ENCODE assay signal across 1 cellular context in genomic region chr16:9088848-9089247, GRCh38.
TF ChIP-seq lines count a peak whose summit lies in the region.

No MANE protein-coding gene starts in this region.

TF ChIP-seq in HepG2, 621 proteins besides CTCF, POLR2A, EP300 and RAD21 (continued from another document and continues in another):
- TF ChIP-seq THAP8 (CRISPR knock-in tag; IDR thresholded peaks at IDR 0.05; ENCODE audit: borderline replicate concordance) (no peak), ZNF878 (CRISPR knock-in tag; IDR thresholded peaks at IDR 0.05) (no peak), ZNF770 (CRISPR knock-in tag; IDR thresholded peaks at IDR 0.05) (no peak; the same call in 1 of the 2 replicates), ZFP37 (CRISPR knock-in tag; IDR thresholded peaks at IDR 0.05; ENCODE audit: borderline replicate concordance) (no peak), FOXP4 (CRISPR knock-in tag; IDR thresholded peaks at IDR 0.05) (no peak), SNAPC4 (CRISPR knock-in tag; IDR thresholded peaks at IDR 0.05) (no peak), ZKSCAN5 (CRISPR knock-in tag; IDR thresholded peaks at IDR 0.05) (no peak), HOXA3 (CRISPR knock-in tag; IDR thresholded peaks at IDR 0.05) (no peak), ERF (CRISPR knock-in tag; IDR thresholded peaks at IDR 0.05) (no peak), ZNF33A (CRISPR knock-in tag; IDR thresholded peaks at IDR 0.05; ENCODE audit: borderline replicate concordance) (no peak), BORCS8-MEF2B (CRISPR knock-in tag; IDR thresholded peaks at IDR 0.05) (no peak), ZNF30 (CRISPR knock-in tag; IDR thresholded peaks at IDR 0.05) (no peak), ZNF441 (CRISPR knock-in tag; IDR thresholded peaks at IDR 0.05; ENCODE audit: borderline replicate concordance) (0 out of 2 replicates have a peak, but pooled peaks have one; percentile 39), MZF1 (CRISPR knock-in tag; IDR thresholded peaks at IDR 0.05; ENCODE audit: borderline replicate concordance) (no peak), PRPF4 (IDR thresholded peaks at IDR 0.05; ENCODE audit: low read depth, low read length, poor library complexity, severe bottlenecking) (no peak), ZNF574 (CRISPR knock-in tag; IDR thresholded peaks at IDR 0.05) (0 out of 2 replicates have a peak, but pooled peaks have one; percentile 27), FOXA3 (CRISPR knock-in tag; IDR thresholded peaks at IDR 0.05) (no peak), ZNF430 (CRISPR knock-in tag; IDR thresholded peaks at IDR 0.05) (no peak), SRSF9 (IDR thresholded peaks at IDR 0.05; ENCODE audit: borderline replicate concordance, insufficient read depth, low read depth, low read length, poor library complexity, severe bottlenecking) (no peak), KAT2B (IDR thresholded peaks at IDR 0.05; ENCODE audit: borderline replicate concordance, low read depth, low read length) (no peak; the same call in 1 of the 2 replicates), ZFP41 (CRISPR knock-in tag; IDR thresholded peaks at IDR 0.05; ENCODE audit: borderline replicate concordance) (no peak), FIP1L1 (IDR thresholded peaks at IDR 0.05; ENCODE audit: borderline replicate concordance, insufficient read depth, low read depth, low read length) (no peak), ZNF569 (CRISPR knock-in tag; IDR thresholded peaks at IDR 0.05; ENCODE audit: borderline replicate concordance) (no peak), ATAD3A (CRISPR knock-in tag; IDR thresholded peaks at IDR 0.05) (no peak), ASH2L (IDR thresholded peaks at IDR 0.05; ENCODE audit: insufficient read length, low read depth, low read length) (peak; percentile 44), DDIT3 (CRISPR knock-in tag; IDR thresholded peaks at IDR 0.05) (no peak), GZF1 (CRISPR knock-in tag; IDR thresholded peaks at IDR 0.05) (no peak), ZNF777 (CRISPR knock-in tag; IDR thresholded peaks at IDR 0.05) (no peak), ZBTB14 (CRISPR knock-in tag; IDR thresholded peaks at IDR 0.05) (no peak), ZNF775 (CRISPR knock-in tag; IDR thresholded peaks at IDR 0.05; ENCODE audit: borderline replicate concordance) (no peak), ZFP90 (CRISPR knock-in tag; IDR thresholded peaks at IDR 0.05; ENCODE audit: borderline replicate concordance) (no peak), ZNF275 (CRISPR knock-in tag; IDR thresholded peaks at IDR 0.05; ENCODE audit: borderline replicate concordance) (no peak), TARDBP (CRISPR knock-in tag; IDR thresholded peaks at IDR 0.05) (no peak), ZFX (CRISPR knock-in tag; IDR thresholded peaks at IDR 0.05; ENCODE audit: low read depth) (peak; percentile 54), KLF16 (CRISPR knock-in tag; IDR thresholded peaks at IDR 0.05) (0 out of 4 replicates have a peak, but pooled peaks of 1 of the 2 experiments have one; percentile 22), THAP11 (CRISPR knock-in tag; IDR thresholded peaks at IDR 0.05) (0 out of 2 replicates have a peak, but pooled peaks have one; percentile 24), HCFC1 (IDR thresholded peaks at IDR 0.05; ENCODE audit: low read depth, low read length) (no peak), HNF1A (IDR thresholded peaks at IDR 0.05; ENCODE audit: low read depth) (no peak), HNF1A (CRISPR knock-in tag; IDR thresholded peaks at IDR 0.05; ENCODE audit: borderline replicate concordance) (no peak), ZNF205 (CRISPR knock-in tag; IDR thresholded peaks at IDR 0.05) (0 out of 2 replicates have a peak, but pooled peaks have one; percentile 38), TFDP1 (CRISPR knock-in tag; IDR thresholded peaks at IDR 0.05; ENCODE audit: borderline replicate concordance) (peak; percentile 22; the same call in 1 of the 2 replicates)
